Comparison of ENCODE assay signal across 1 cellular context in the genomic region with DNA sequence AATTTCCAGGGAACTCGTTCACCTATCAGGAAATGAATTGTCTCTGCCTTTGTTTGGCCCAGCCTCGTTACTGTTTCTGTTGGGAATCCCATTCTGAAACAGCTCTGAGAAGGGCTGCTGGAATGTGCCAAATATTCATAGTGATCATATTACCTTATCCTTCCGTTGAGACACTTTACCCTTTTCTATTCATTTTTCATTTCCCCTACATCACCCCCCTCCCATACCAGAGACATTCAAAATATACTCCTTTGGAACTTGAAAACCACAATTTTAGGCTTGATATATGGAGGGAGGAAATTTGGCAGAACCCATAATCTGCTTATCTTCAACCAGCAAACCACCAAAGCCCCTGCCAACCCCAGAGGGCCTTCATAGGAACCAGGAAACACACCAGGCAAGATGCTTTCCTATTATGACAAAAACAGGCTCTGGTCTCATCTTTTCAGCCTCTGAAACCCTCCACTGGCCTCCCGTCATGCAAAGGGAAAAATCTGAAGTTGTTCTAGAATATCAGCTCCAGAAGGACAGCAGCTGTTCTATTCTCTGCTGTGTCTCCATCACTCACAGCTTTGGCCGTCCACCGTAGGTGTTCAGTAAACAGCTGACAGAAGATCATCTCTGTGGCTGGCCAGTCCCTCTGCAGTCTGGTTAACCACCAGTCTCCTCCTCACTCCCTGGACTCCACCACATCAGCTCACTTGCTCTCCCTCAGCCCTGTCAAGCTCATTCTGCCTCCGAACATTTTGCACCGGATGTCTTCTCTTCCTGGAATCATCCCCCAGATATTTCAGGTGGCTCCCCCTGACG.
TF ChIP-seq lines count a peak whose summit lies in the region.

No MANE protein-coding gene starts in this region.

TF ChIP-seq in WTC11, 78 proteins besides CTCF, POLR2A, EP300 and RAD21 (continued from another document):
- TF ChIP-seq SMAD3 (CRISPR knock-in tag; IDR thresholded peaks at IDR 0.05; ENCODE audit: borderline replicate concordance) (no peak), ATF1 (CRISPR knock-in tag; IDR thresholded peaks at IDR 0.05) (no peak), ESRRA (CRISPR knock-in tag; IDR thresholded peaks at IDR 0.05; ENCODE audit: borderline replicate concordance) (no peak), IRF2 (CRISPR knock-in tag; IDR thresholded peaks at IDR 0.05; ENCODE audit: borderline replicate concordance, low read depth) (no peak), OVOL2 (CRISPR knock-in tag; IDR thresholded peaks at IDR 0.05; ENCODE audit: borderline replicate concordance) (no peak), TEAD1 (CRISPR knock-in tag; IDR thresholded peaks at IDR 0.05) (no peak)
- TF ChIP-seq, protein P1, sequence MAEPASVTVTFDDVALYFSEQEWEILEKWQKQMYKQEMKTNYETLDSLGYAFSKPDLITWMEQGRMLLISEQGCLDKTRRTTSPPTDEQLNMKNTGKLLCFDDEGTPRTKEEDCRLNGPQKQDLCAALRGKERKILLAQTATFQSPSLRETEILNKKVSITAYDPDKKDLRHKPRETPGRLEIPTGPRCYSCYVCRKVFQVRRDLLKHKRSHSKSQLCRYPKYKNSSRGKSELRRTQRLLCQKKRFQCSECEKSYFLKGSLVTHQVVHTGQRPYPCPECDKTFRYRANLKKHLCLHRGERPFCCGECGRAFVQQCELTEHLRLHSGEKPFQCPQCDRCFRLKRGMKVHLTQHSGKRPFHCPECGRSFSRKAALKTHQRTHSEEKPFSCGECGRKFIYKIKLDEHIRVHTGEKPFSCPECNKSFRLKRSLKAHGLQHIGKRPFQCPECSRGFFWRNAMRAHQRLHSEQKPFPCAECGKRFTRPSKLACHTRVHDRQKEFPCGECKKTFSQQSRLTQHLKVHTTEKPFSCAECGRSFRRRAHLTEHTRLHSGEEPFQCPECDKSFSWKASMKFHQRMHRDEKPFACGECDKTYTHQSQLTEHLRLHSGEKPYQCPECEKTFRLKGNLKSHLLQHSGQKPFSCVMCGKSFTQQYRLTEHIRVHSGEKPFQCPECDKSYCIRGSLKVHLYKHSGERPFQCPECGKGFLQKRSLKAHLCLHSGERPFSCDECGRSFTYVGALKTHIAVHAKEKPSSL (CRISPR knock-in tag; conservative IDR thresholded peaks at IDR 0.05), result no peak
- TF ChIP-seq, protein P2, sequence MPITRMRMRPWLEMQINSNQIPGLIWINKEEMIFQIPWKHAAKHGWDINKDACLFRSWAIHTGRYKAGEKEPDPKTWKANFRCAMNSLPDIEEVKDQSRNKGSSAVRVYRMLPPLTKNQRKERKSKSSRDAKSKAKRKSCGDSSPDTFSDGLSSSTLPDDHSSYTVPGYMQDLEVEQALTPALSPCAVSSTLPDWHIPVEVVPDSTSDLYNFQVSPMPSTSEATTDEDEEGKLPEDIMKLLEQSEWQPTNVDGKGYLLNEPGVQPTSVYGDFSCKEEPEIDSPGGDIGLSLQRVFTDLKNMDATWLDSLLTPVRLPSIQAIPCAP (CRISPR knock-in tag; IDR thresholded peaks at IDR 0.05), result no peak
TF ChIP-seq in WTC11: peak in this region for 0.
